Comparison of ENCODE assay signal across 10 cellular contexts in the genomic region with DNA sequence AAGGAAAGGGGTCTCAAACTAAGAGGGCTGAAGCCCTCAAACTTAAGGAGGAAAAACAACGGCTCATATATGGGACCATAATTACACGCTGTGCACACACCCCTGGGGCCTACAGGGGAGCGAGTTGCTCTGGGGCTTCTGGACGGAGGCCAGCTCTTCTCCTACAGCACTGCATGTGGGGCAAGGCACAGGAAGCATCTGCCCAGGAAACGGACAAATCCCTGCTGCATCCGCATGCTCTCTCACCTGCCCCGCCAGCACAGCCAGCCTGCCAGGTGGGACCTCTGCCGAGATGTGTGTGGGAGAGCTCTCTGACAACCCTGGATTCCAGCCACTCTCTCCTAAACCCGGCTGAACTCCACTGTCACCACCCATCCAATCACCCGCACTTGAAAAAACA. TPM values are rescaled to one million over a fixed set of nuclear protein-coding genes. Genes with fewer than 3 reads are reported as not detected.
DNase-seq lines count a peak whose midpoint lies in the region; TF ChIP-seq lines count a peak whose summit lies in the region.
"Had no signal": no experiment of that assay in that cellular context is flagged by ENCODE, and none has a peak within 500 bp of the region (broad histone marks: within the 10 kb centered on the region; RNA-seq: fewer than 3 reads in every experiment).

No MANE protein-coding gene starts in this region.

- H3K9me2 ChIP-seq in SK-N-SH: no peaks in the 10 kb centered on the region

- H3K27me3 ChIP-seq in ACC112 (ENCODE audit: insufficient read depth, low read length) (no peaks in the 10 kb centered on the region), HUES6 (ENCODE audit: control insufficient read depth, insufficient read depth, low read length) (no peaks in the 10 kb centered on the region), SK-N-SH (ENCODE audit: insufficient read depth) (no peaks in the 10 kb centered on the region), suprapubic skin (no peaks in the 10 kb centered on the region)

- peaks cover 15% of the 10 kb centered on the region for H3F3A ChIP-seq in SK-N-SH (replicated peaks; ENCODE audit: insufficient read depth)

- H4K20me1 ChIP-seq in SK-N-SH (ENCODE audit: insufficient read depth): no peaks in the 10 kb centered on the region

- POLR2A ChIA-PET in SK-N-SH (lab: Yijun Ruan, JAX): no interaction called here

- no peak for TF ChIP-seq RAD21 in SK-N-SH (IDR thresholded peaks at IDR 0.05; ENCODE audit: low read length)

- H2AFZ ChIP-seq in ACC112 (ENCODE audit: low read length, unreplicated experiment) (no peak overlapping the region), SK-N-SH (ENCODE audit: low read depth) (no peak overlapping the region)

- peak overlapping the region; percentile 54; the same call in 1 of the 2 replicates for H3K4me2 ChIP-seq in SK-N-SH

- TF ChIP-seq POLR2A in suprapubic skin (IDR thresholded peaks at IDR 0.05): no peak

- H3K27ac ChIP-seq in ACC112 (ENCODE audit: low read depth, low read length) (peak overlapping the region; percentile 69), HUES6 (ENCODE audit: low read depth, low read length) (no peak overlapping the region), SK-N-SH (ENCODE audit: low read depth in 2 of 2, low read length in 1 of 2) (peak overlapping the region; percentile 3 to 87; a peak in 3 of 4 replicates), suprapubic skin (no peak overlapping the region)
- H3K27ac ChIP-seq: psoas muscle had no signal

- WGBS in SK-N-SH (ENCODE audit: low lambda C conversion rate): 55% methylated on average over 6 of the region's 10 CpGs
- WGBS in suprapubic skin: 57% methylated on average over 10 of the region's 10 CpGs

- H3K36me3 ChIP-seq in ACC112 (ENCODE audit: insufficient read depth, low read length) (no peaks in the 10 kb centered on the region), HUES6 (ENCODE audit: control insufficient read depth, insufficient read depth, low read length) (peaks cover 23% of the 10 kb centered on the region), SK-N-SH (replicated peaks in 1 of 2; ENCODE audit: control insufficient read depth in 1 of 2, insufficient read depth in 2 of 2, low read length in 1 of 2) (no peaks in the 10 kb centered on the region), suprapubic skin (peaks cover 17% of the 10 kb centered on the region)

- no peaks in the 10 kb centered on the region for H3K79me2 ChIP-seq in ACC112 (ENCODE audit: control insufficient read depth, insufficient read depth, low read length, unreplicated experiment)
- no peaks in the 10 kb centered on the region for H3K79me2 ChIP-seq in SK-N-SH (ENCODE audit: insufficient read depth)

- intact Hi-C loops in head of caudate nucleus (cut with DNase I): no loop called here

- H3K9me3 ChIP-seq in HUES6 (ENCODE audit: control insufficient read depth, insufficient read depth, low read depth, low read length): no peaks in the 10 kb centered on the region
- H3K9me3 ChIP-seq in SK-N-SH: no peaks in the 10 kb centered on the region
- no peaks in the 10 kb centered on the region for H3K9me3 ChIP-seq in suprapubic skin
- H3K9me3 ChIP-seq: psoas muscle had no signal

- peaks cover 46% of the 10 kb centered on the region for H3K4me1 ChIP-seq in ACC112 (ENCODE audit: control insufficient read depth, insufficient read depth, low read length, unreplicated experiment)
- peaks cover 25% of the 10 kb centered on the region for H3K4me1 ChIP-seq in HUES6 (ENCODE audit: control insufficient read depth, insufficient read depth, low read length)
- H3K4me1 ChIP-seq in SK-N-SH (ENCODE audit: control insufficient read depth in 1 of 2, insufficient read depth in 2 of 2, low read depth in 1 of 2, low read length in 1 of 2): peaks cover 30 to 34% of the 10 kb centered on the region in 2 experiments
- peaks cover 26% of the 10 kb centered on the region for H3K4me1 ChIP-seq in suprapubic skin

- TF ChIP-seq EP300 in SK-N-SH (IDR thresholded peaks at IDR 0.05; ENCODE audit: borderline replicate concordance in 1 of 2, low read depth in 1 of 2, low read length in 1 of 2): no peak
- TF ChIP-seq EP300 in suprapubic skin (IDR thresholded peaks at IDR 0.05): no peak

- CTCF ChIA-PET in SK-N-SH (lab: Yijun Ruan, JAX): no interaction called here

- peak overlapping the region; percentile 12 for H3K9ac ChIP-seq in HUES6 (ENCODE audit: low read length)
- peak overlapping the region; percentile 20; the same call in 1 of the 2 replicates for H3K9ac ChIP-seq in SK-N-SH

- H3K4me3 ChIP-seq in ACC112 (ENCODE audit: low read depth, low read length): no peak overlapping the region
- no peak overlapping the region for H3K4me3 ChIP-seq in HUES6 (ENCODE audit: low read depth, low read length)
- no peak overlapping the region for H3K4me3 ChIP-seq in SK-N-SH (ENCODE audit: low read depth in 2 of 2, low read length in 1 of 2)
- H3K4me3 ChIP-seq in suprapubic skin: no peak overlapping the region
- H3K4me3 ChIP-seq: psoas muscle had no signal

- no peak for DNase-seq in SK-N-SH
- peak; percentile 85 for DNase-seq in glomerular visceral epithelial cell (ENCODE audit: extremely low spot score)
- DNase-seq in head of caudate nucleus: no peak
- DNase-seq in suprapubic skin (ENCODE audit: low spot score in 2 of 2): no peak
- no peak for DNase-seq in HT-29 (ENCODE audit: low spot score)
- no peak for DNase-seq in DMS53 treated with DMSO at 0.1 percent for 48 hours (lab: John Stamatoyannopoulos, UW; ENCODE audit: unreplicated experiment)
- DNase-seq: aorta had no signal

- TF ChIP-seq CTCF in SK-N-SH (IDR thresholded peaks at IDR 0.05) (no peak), suprapubic skin (IDR thresholded peaks at IDR 0.05) (no peak)

TF ChIP-seq in SK-N-SH, 30 proteins besides CTCF, POLR2A, EP300 and RAD21 (continues in another document):
- TF ChIP-seq JUND (IDR thresholded peaks at IDR 0.05): no peak
- TF ChIP-seq TEAD4 (IDR thresholded peaks at IDR 0.05; ENCODE audit: borderline replicate concordance, insufficient read depth): no peak
- no peak for TF ChIP-seq POLR2AphosphoS5 (IDR thresholded peaks at IDR 0.05; ENCODE audit: low read depth, low read length)
- TF ChIP-seq TCF12 (IDR thresholded peaks at IDR 0.05): no peak
- TF ChIP-seq EZH2phosphoT487 (IDR thresholded peaks at IDR 0.05; ENCODE audit: borderline replicate concordance, low read depth): no peak
- no peak for TF ChIP-seq FOXJ3 (CRISPR knock-in tag; IDR thresholded peaks at IDR 0.05)
- TF ChIP-seq GATA2 (CRISPR knock-in tag; IDR thresholded peaks at IDR 0.05): no peak
- no peak for TF ChIP-seq USF2 (IDR thresholded peaks at IDR 0.05; ENCODE audit: borderline replicate concordance, low read depth, low read length)
- TF ChIP-seq CHD2 (IDR thresholded peaks at IDR 0.05; ENCODE audit: low read length, partially characterized antibody): no peak
- no peak for TF ChIP-seq SIN3A (IDR thresholded peaks at IDR 0.05; ENCODE audit: borderline replicate concordance, low read depth, low read length)
- TF ChIP-seq RCOR1 (IDR thresholded peaks at IDR 0.05; ENCODE audit: low read length): no peak
- no peak for TF ChIP-seq REST (IDR thresholded peaks at IDR 0.05; ENCODE audit: low read depth, low read length)

RNA-seq across cellular contexts. Expression of gene MRPL37, which starts 54.1 kb away (rescaled TPM):
- 10.1 and 11.3 TPM in 2 replicates for polyA plus RNA-seq in SK-N-SH (2012; rRNA removed)
- 13.6 and 14.2 TPM in 2 replicates for polyA plus RNA-seq in SK-N-SH (2012; cell fraction: cytosol; rRNA removed)
- 8.8 and 11.7 TPM in 2 replicates for polyA plus RNA-seq in SK-N-SH (2012; cell fraction: nucleus; rRNA removed)
- 10 to 100 TPM; 63.2 to 83.3 (median 75.3) TPM for total RNA-seq in suprapubic skin
- total RNA-seq in HT-29 (2014; rRNA removed; shearing (Covaris generic)): 166 and 170 TPM in 2 replicates

RNA-seq across cellular contexts. Expression of gene CYB5RL, which starts 54.2 kb away (rescaled TPM):
- polyA plus RNA-seq in SK-N-SH (2012; rRNA removed): 3.3 and 4.7 TPM in 2 replicates
- polyA plus RNA-seq in SK-N-SH (2012; cell fraction: cytosol; rRNA removed): 2.2 and 3.0 TPM in 2 replicates
- polyA plus RNA-seq in SK-N-SH (2012; cell fraction: nucleus; rRNA removed): 5.9 and 7.0 TPM in 2 replicates
- 10 to 100 TPM in 1 of 4 donors, 1 to 10 TPM in 3; 5.0 to 12.6 (median 5.4) TPM for total RNA-seq in suprapubic skin
- 5.3 and 6.1 TPM in 2 replicates for total RNA-seq in HT-29 (2014; rRNA removed; shearing (Covaris generic))

Comparison
In these comparisons a context has a peak if more than half of its experiments do, and no peak if none do; other contexts are left out.
1. H3K27ac ChIP-seq: peak in ACC112 (single experiment) and SK-N-SH (2 of 2); none in HUES6 (single experiment) and suprapubic skin (single experiment).